In the genomic region with DNA sequence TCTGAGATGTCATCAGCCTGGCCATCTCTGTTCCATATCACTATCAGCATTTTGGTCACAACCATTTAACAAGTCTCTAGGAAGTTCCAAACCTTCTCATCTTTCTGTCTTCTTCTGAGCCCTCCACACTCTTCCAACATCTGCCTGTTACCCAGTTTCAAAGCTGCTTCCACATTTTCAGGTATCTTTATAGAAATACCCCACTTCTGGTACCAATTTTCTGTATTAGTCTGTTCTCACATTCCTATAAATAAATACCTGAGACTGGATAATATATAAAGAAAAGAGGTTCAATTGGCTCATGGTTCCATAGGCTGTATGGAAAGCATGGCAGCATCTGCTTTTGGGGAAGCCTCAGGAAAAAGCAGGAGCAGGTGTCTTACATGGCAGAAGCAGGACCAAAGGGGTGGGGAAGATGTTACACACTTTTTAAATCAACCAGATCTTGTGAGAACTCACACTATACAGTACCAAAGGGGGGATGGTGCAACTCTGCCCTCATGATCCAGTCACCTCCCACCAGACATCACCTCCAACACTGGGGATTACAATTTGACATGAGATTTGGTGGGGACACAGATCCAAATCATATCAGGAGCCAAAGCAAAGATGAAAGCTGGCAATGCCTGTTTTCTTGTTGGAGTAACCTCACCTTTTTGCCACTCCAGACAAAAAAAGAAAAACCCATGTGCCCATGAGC, we compare ENCODE assay signal across 24 cellular contexts. TPM values are rescaled to one million over a fixed set of nuclear protein-coding genes. Genes with fewer than 3 reads are reported as not detected.
DNase-seq lines count a peak whose midpoint lies in the region; ATAC-seq, FAIRE-seq and TF ChIP-seq lines count a peak whose summit lies in the region.
"Had no signal": no experiment of that assay in that cellular context is flagged by ENCODE, and none has a peak within 500 bp of the region (broad histone marks: within the 10 kb centered on the region; RNA-seq: fewer than 3 reads in every experiment).

No MANE protein-coding gene starts in this region.

- peaks cover 3% of the 10 kb centered on the region for H3K27me3 Mint-ChIP-seq in endothelial cell (ENCODE audit: unreplicated experiment)
- H3K27me3 Mint-ChIP-seq: CD4-positive, CD25-positive, alpha-beta regulatory T cell; CD8-positive, alpha-beta memory T cell had no signal

- CTCF ChIA-PET in HEK293 (lab: Yijun Ruan, JAX), result interaction anchor here (0.6 kb wide), 1 partner anchor 164 kb away, joined by 4 read pairs; no protein-coding TSS in a partner anchor
- CTCF ChIA-PET in GM12878 (lab: Yijun Ruan, JAX), result no interaction called here

- peaks cover 22% of the 10 kb centered on the region for H3K36me3 Mint-ChIP-seq in endothelial cell (ENCODE audit: low read depth, unreplicated experiment)
- peaks cover 32 to 50% of the 10 kb centered on the region in 2 donors for H3K36me3 Mint-ChIP-seq in activated naive CD4-positive, alpha-beta T cell treated with anti-CD3 and anti-CD28 coated beads, Interleukin-2, amount 50 U/mL, for 72 hours

- in situ Hi-C loops in GM12878 (cut with MboI), result no loop called here

- H3K36me3 ChIP-seq in HEK293 (ENCODE audit: control insufficient read depth in 2 of 2, insufficient read depth in 1 of 2, low read length in 2 of 2), result peaks cover 0 to 8% of the 10 kb centered on the region in 2 experiments; a peak in 1 of 3 replicates
- H3K36me3 ChIP-seq in GM12878 (ENCODE audit: control insufficient read depth in 2 of 2, insufficient read depth in 2 of 2, low read length in 1 of 2), result no peaks in the 10 kb centered on the region
- H3K36me3 ChIP-seq: BE2C had no signal

- H3K4me1 ChIP-seq in HEK293 (ENCODE audit: control insufficient read depth, insufficient read depth, low read length), result no peaks in the 10 kb centered on the region
- H3K4me1 ChIP-seq in GM12878 (ENCODE audit: control insufficient read depth, insufficient read depth, low read length), result peaks cover 20% of the 10 kb centered on the region
- H3K4me1 ChIP-seq: BE2C had no signal

- TF ChIP-seq EP300 in GM12878 (IDR thresholded peaks at IDR 0.05; ENCODE audit: borderline replicate concordance in 1 of 2, control insufficient read depth in 1 of 2, low read depth in 2 of 2, low read length in 2 of 2), result no peak

- H3K27me3 ChIP-seq in GM12878 (replicated peaks in 1 of 2; ENCODE audit: control insufficient read depth in 2 of 2, insufficient read depth in 2 of 2, low read length in 1 of 2), result no peaks in the 10 kb centered on the region
- H3K27me3 ChIP-seq: BE2C had no signal

- no peak for TF ChIP-seq CTCF in HEK293 (tag by site-specific recombination; IDR thresholded peaks at IDR 0.05)
- TF ChIP-seq CTCF in GM12878 (IDR thresholded peaks at IDR 0.05 in 2 of 3, conservative IDR thresholded peaks at IDR 0.05 in 1 of 3; ENCODE audit: control insufficient read depth in 2 of 3, extremely low read depth in 1 of 3, insufficient read depth in 1 of 3, low read depth in 3 of 3, low read length in 3 of 3), result no peak
- no peak for TF ChIP-seq CTCF in endothelial cell (IDR thresholded peaks at IDR 0.05; ENCODE audit: unreplicated experiment)

- TF ChIP-seq RAD21 in GM12878 (IDR thresholded peaks at IDR 0.05; ENCODE audit: insufficient read depth, low read depth, low read length), result no peak

- TF ChIP-seq POLR2A in GM12878 (IDR thresholded peaks at IDR 0.05; ENCODE audit: low read depth, low read length), result no peak

- H3K9me3 ChIP-seq in HEK293 (ENCODE audit: control insufficient read depth, insufficient read depth, low read depth, low read length) (no peaks in the 10 kb centered on the region; the same call in 1 of the 2 replicates), GM12878 (replicated peaks; ENCODE audit: control insufficient read depth, insufficient read depth, low read length) (peaks cover 32% of the 10 kb centered on the region)
- H3K9me3 ChIP-seq: BE2C had no signal

- peaks cover 8% of the 10 kb centered on the region for H3K9me3 Mint-ChIP-seq in endothelial cell (ENCODE audit: unreplicated experiment)
- H3K9me3 Mint-ChIP-seq in activated naive CD4-positive, alpha-beta T cell treated with anti-CD3 and anti-CD28 coated beads, Interleukin-2, amount 50 U/mL, for 72 hours, result peaks cover 29% of the 10 kb centered on the region in 2 donors

- SMC1A ChIA-PET in GM12878 (lab: Charles Lee; ENCODE audit: uncharacterized antibody, unreplicated experiment), result interaction anchor here (1.5 kb wide), 1 partner anchor 72 kb away, joined by 3 read pairs; no protein-coding TSS in a partner anchor

- no peak overlapping the region for H2AFZ ChIP-seq in GM12878 (ENCODE audit: control insufficient read depth, low read depth, low read length)
- H2AFZ ChIP-seq: GM23338 had no signal

- H3K27ac ChIP-seq in HEK293 (ENCODE audit: extremely low read depth, low read depth, low read length) (no peak overlapping the region), GM12878 (ENCODE audit: control insufficient read depth, insufficient read depth) (no peak overlapping the region)
- H3K27ac ChIP-seq: HL-60 had no signal

- H3K9ac ChIP-seq in GM12878 (ENCODE audit: control insufficient read depth, insufficient read depth, low read length), result no peak overlapping the region

- H3K4me2 ChIP-seq in GM12878 (ENCODE audit: control insufficient read depth, insufficient read depth), result no peak overlapping the region
- H3K4me2 ChIP-seq: GM23338 had no signal

- H3K4me3 ChIP-seq in HEK293 (ENCODE audit: low read depth, low read length), result no peak overlapping the region
- no peak overlapping the region for H3K4me3 ChIP-seq in GM12878
- H3K4me3 ChIP-seq: GM23338 had no signal

- intact Hi-C loops in GM12878 (cut with micrococcal nuclease; ENCODE audit: unreplicated experiment), result no loop called here

- no TSS peak for BruUV-seq in GM12878 (replicated peaks; lab: Mats Ljungman, UMichigan)

- FAIRE-seq in GM12878 (lab: Jason Lieb, UNC), result no peak
- FAIRE-seq: A204.1, D721Med, G401.6, GM12892, GM18507, HTR-8/SVneo had no signal

- no peak for DNase-seq in GM12878 (ENCODE audit: low read depth, low spot score)
- DNase-seq in endothelial cell (ENCODE audit: low spot score), result no peak
- DNase-seq in activated naive CD4-positive, alpha-beta T cell treated with anti-CD3 and anti-CD28 coated beads, Interleukin-2, amount 50 U/mL, for 72 hours (ENCODE audit: low spot score in 2 of 2), result no peak
- DNase-seq in NCI-H2227 treated with DMSO at 0.1 percent for 48 hours (lab: John Stamatoyannopoulos, UW), result no peak
- DNase-seq in GM19240 (ENCODE audit: insufficient read length, low spot score), result no peak
- DNase-seq: ACHN; BE2C; C1 segment of cervical spinal cord; CD8-positive, alpha-beta memory T cell; COR-L47; H7; IMR-90; KBM-7 had no signal

- RAD21 ChIA-PET in GM12878 (lab: Charles Lee; ENCODE audit: unreplicated experiment), result interaction anchor here (0.8 kb wide), 1 partner anchor 22 kb away, joined by 3 read pairs; no protein-coding TSS in a partner anchor

- peak overlapping the region; percentile 56 for H3K4me3 Mint-ChIP-seq in endothelial cell (ENCODE audit: unreplicated experiment)
- H3K4me3 Mint-ChIP-seq: CD8-positive, alpha-beta memory T cell; GM23338 had no signal

- no peaks in the 10 kb centered on the region for H3K79me2 ChIP-seq in GM12878 (ENCODE audit: control insufficient read depth, insufficient read depth, low read length)

- H4K20me1 ChIP-seq in GM12878 (ENCODE audit: control insufficient read depth, insufficient read depth), result no peaks in the 10 kb centered on the region

- POLR2A ChIA-PET in HEK293 (lab: Yijun Ruan, JAX) (no interaction called here), GM12878 (lab: Charles Lee) (no interaction called here)

- H3K4me1 Mint-ChIP-seq in endothelial cell (ENCODE audit: unreplicated experiment), result no peaks in the 10 kb centered on the region

- ATAC-seq in GM12878 (no peak), HG03442 (IDR thresholded peaks at IDR 0.05; ENCODE audit: unreplicated experiment) (no peak)
- no peak for ATAC-seq in activated naive CD4-positive, alpha-beta T cell treated with anti-CD3 and anti-CD28 coated beads, Interleukin-2, amount 50 U/mL, for 72 hours
- ATAC-seq: GM23338 had no signal

- no peak overlapping the region for H3K27ac Mint-ChIP-seq in endothelial cell (ENCODE audit: unreplicated experiment)
- H3K27ac Mint-ChIP-seq in activated naive CD4-positive, alpha-beta T cell treated with anti-CD3 and anti-CD28 coated beads, Interleukin-2, amount 50 U/mL, for 72 hours, result no peak overlapping the region
- H3K27ac Mint-ChIP-seq: CD4-positive, CD25-positive, alpha-beta regulatory T cell; GM23338 had no signal

RNA-seq across cellular contexts. Expression of a gene that starts 37.4 kb away (rescaled TPM):
- 17.2 and 18.1 TPM in 2 replicates for total RNA-seq in GM12878 (2013; cell fraction: nucleolus; rRNA removed)
- total RNA-seq in GM12878 (2014; rRNA removed), result 17.7 and 23.0 TPM in 2 replicates
- total RNA-seq in GM12878 (2014; rRNA removed; fragmentation: Illumina TruSeq; extraction: Trizol), result 13.9 and 14.2 TPM in 2 replicates
- 11.4 and 11.9 TPM in 2 replicates for total RNA-seq in GM12878 (2021)
- polyA plus RNA-seq in GM12878 (2011; ENCODE audit: low read depth), result 5.5 TPM
- polyA plus RNA-seq in GM12878 (2011; rRNA removed), result 19.1 and 28.4 TPM in 2 replicates
- 10.0 and 11.6 TPM in 2 replicates for polyA plus RNA-seq in GM12878 (2011; cell fraction: cytosol; rRNA removed)
- polyA plus RNA-seq in GM12878 (2011; cell fraction: nucleus; rRNA removed), result 5.3 and 6.3 TPM in 2 replicates
- 7.0 and 11.6 TPM in 2 replicates for polyA plus RNA-seq in GM12878 (2012)
- polyA plus RNA-seq in GM12878 (2014; fragmentation: Illumina TruSeq; extraction: Trizol), result 13.1 and 15.5 TPM in 2 replicates
- 1 to 10 TPM; 4.6 to 5.2 TPM for polyA plus RNA-seq in GM12878 (2014; fragmentation: Nextera tagmentation; extraction: Ambion mirVana)
- 10.1 and 10.7 TPM in 2 replicates for polyA plus RNA-seq in GM12878 (2014; rRNA removed)
- polyA plus RNA-seq in GM12878 (2016; fragmentation: Nextera tagmentation; extraction: Ambion mirVana), result 10 to 100 TPM; 14.9 to 15.6 TPM
- polyA minus RNA-seq in GM12878 (2011; rRNA and poly(A)+ RNA removed), result 14.8 and 17.3 TPM in 2 replicates
- polyA minus RNA-seq in GM12878 (2011; cell fraction: cytosol; rRNA and poly(A)+ RNA removed), result 4.9 and 6.1 TPM in 2 replicates
- 6.2 and 9.1 TPM in 2 replicates for polyA minus RNA-seq in GM12878 (2011; cell fraction: nucleus; rRNA and poly(A)+ RNA removed)
- 26.9 TPM for total RNA-seq in endothelial cell (ENCODE audit: unreplicated experiment)
- 10 to 100 TPM; 10.7 to 15.7 TPM for total RNA-seq in activated naive CD4-positive, alpha-beta T cell treated with anti-CD3 and anti-CD28 coated beads, Interleukin-2, amount 50 U/mL, for 72 hours

RNA-seq across cellular contexts. Expression of a gene that starts 46.9 kb away (rescaled TPM):
- 10.2 and 14.3 TPM in 2 replicates for total RNA-seq in GM12878 (2013; cell fraction: nucleolus; rRNA removed)
- 2.1 and 2.7 TPM in 2 replicates for total RNA-seq in GM12878 (2014; rRNA removed)
- 3.9 and 4.1 TPM in 2 replicates for total RNA-seq in GM12878 (2014; rRNA removed; fragmentation: Illumina TruSeq; extraction: Trizol)
- total RNA-seq in GM12878 (2021), result 2.6 and 3.4 TPM in 2 replicates
- polyA plus RNA-seq in GM12878 (2011; ENCODE audit: low read depth), result 0.87 TPM
- 7.4 TPM in 2 replicates for polyA plus RNA-seq in GM12878 (2011; rRNA removed)
- 5.5 and 5.7 TPM in 2 replicates for polyA plus RNA-seq in GM12878 (2011; cell fraction: cytosol; rRNA removed)
- 13.6 and 23.5 TPM in 2 replicates for polyA plus RNA-seq in GM12878 (2011; cell fraction: nucleus; rRNA removed)
- polyA plus RNA-seq in GM12878 (2012), result 2.3 and 3.3 TPM in 2 replicates
- polyA plus RNA-seq in GM12878 (2014; fragmentation: Illumina TruSeq; extraction: Trizol), result 4.0 and 9.8 TPM in 2 replicates
- polyA plus RNA-seq in GM12878 (2014; fragmentation: Nextera tagmentation; extraction: Ambion mirVana), result 1 to 10 TPM; 2.9 to 3.0 TPM
- polyA plus RNA-seq in GM12878 (2014; rRNA removed), result 1.7 and 2.2 TPM in 2 replicates
- 1 to 10 TPM; 2.2 to 3.1 TPM for polyA plus RNA-seq in GM12878 (2016; fragmentation: Nextera tagmentation; extraction: Ambion mirVana)
- 7.6 and 10.5 TPM in 2 replicates for polyA minus RNA-seq in GM12878 (2011; rRNA and poly(A)+ RNA removed)
- polyA minus RNA-seq in GM12878 (2011; cell fraction: cytosol; rRNA and poly(A)+ RNA removed), result 1.7 and 2.0 TPM in 2 replicates
- 2.9 and 6.2 TPM in 2 replicates for polyA minus RNA-seq in GM12878 (2011; cell fraction: nucleus; rRNA and poly(A)+ RNA removed)
- total RNA-seq in endothelial cell (ENCODE audit: unreplicated experiment), result 4.0 TPM
- total RNA-seq in activated naive CD4-positive, alpha-beta T cell treated with anti-CD3 and anti-CD28 coated beads, Interleukin-2, amount 50 U/mL, for 72 hours, result 10 to 100 TPM; 24.8 to 27.5 TPM
